In genomic region chr5:118557103-118557805, GRCh38 we compare ENCODE assay signal across 26 cellular contexts.
DNase-seq lines count a peak whose midpoint lies in the region; ATAC-seq and TF ChIP-seq lines count a peak whose summit lies in the region.
"Had no signal": no experiment of that assay in that cellular context is flagged by ENCODE, and none has a peak within 500 bp of the region (broad histone marks: within the 10 kb centered on the region; RNA-seq: fewer than 3 reads in every experiment).

No MANE protein-coding gene starts in this region.

- ATAC-seq in GM23338 (no peak), GM19023 (IDR thresholded peaks at IDR 0.05; ENCODE audit: unreplicated experiment) (no peak), GM19463 (IDR thresholded peaks at IDR 0.05; ENCODE audit: unreplicated experiment) (no peak)
- ATAC-seq: activated naive CD4-positive, alpha-beta T cell treated with anti-CD3 and anti-CD28 coated beads, Interleukin-2, amount 50 U/mL, for 72 hours; CD8-positive, alpha-beta T cell; foreskin keratinocyte; heart right ventricle; left cardiac atrium; naive thymus-derived CD4-positive, alpha-beta T cell had no signal

- peaks cover 19% of the 10 kb centered on the region for H3K4me1 Mint-ChIP-seq in GM23338
- peaks cover 4% of the 10 kb centered on the region for H3K4me1 Mint-ChIP-seq in progenitor cell of endocrine pancreas (ENCODE audit: low read depth)
- H3K4me1 Mint-ChIP-seq: naive thymus-derived CD4-positive, alpha-beta T cell had no signal

- 0 out of 2 replicates have a peak, but pooled peaks cover 5% of the 10 kb centered on the region for H3K4me1 ChIP-seq in GM23338 (ENCODE audit: insufficient read depth)
- H3K4me1 ChIP-seq: foreskin keratinocyte, parathyroid adenoma had no signal

- H4K20me1 ChIP-seq in GM23338 (replicated peaks; ENCODE audit: insufficient read depth): no peaks in the 10 kb centered on the region

- TF ChIP-seq CTCF in GM23338 (conservative IDR thresholded peaks at IDR 0.05; ENCODE audit: low read depth in 2 of 2) (no peak), fibroblast of villous mesenchyme (IDR thresholded peaks at IDR 0.05; ENCODE audit: insufficient read depth, low read depth, low read length) (no peak), progenitor cell of endocrine pancreas (IDR thresholded peaks at IDR 0.05; ENCODE audit: unreplicated experiment) (no peak)

- 0 out of 2 replicates have a peak overlapping the region, but pooled peaks have one; percentile 62 for H3K27ac Mint-ChIP-seq in GM23338
- H3K27ac Mint-ChIP-seq in progenitor cell of endocrine pancreas: peak overlapping the region; percentile 73
- H3K27ac Mint-ChIP-seq: activated naive CD4-positive, alpha-beta T cell treated with anti-CD3 and anti-CD28 coated beads, Interleukin-2, amount 50 U/mL, for 72 hours; activated T-helper 2 cell treated with anti-CD3 and anti-CD28 coated beads, Interferon-gamma antibody, Interleukin-2, Interleukin-4, amounts not matched to agents 10 μg/mL and 5 μg/mL and 100 μg/mL, durations not matched to agents 14 hours and 24 hours and 36 hours; CD8-positive, alpha-beta T cell; naive thymus-derived CD4-positive, alpha-beta T cell had no signal

- no peak overlapping the region for H3K27ac ChIP-seq in GM23338 (ENCODE audit: low read depth)
- H3K27ac ChIP-seq: 22Rv1, foreskin keratinocyte, HL-60, parathyroid adenoma had no signal

- no peaks in the 10 kb centered on the region for H3K9me2 ChIP-seq in GM23338 (ENCODE audit: insufficient read depth)

- H3K36me3 Mint-ChIP-seq in GM23338 (ENCODE audit: low read depth) (no peaks in the 10 kb centered on the region), progenitor cell of endocrine pancreas (ENCODE audit: insufficient read depth) (no peaks in the 10 kb centered on the region)
- H3K36me3 Mint-ChIP-seq: activated naive CD4-positive, alpha-beta T cell treated with anti-CD3 and anti-CD28 coated beads, Interleukin-2, amount 50 U/mL, for 72 hours; CD8-positive, alpha-beta T cell; naive thymus-derived CD4-positive, alpha-beta T cell had no signal

- no peaks in the 10 kb centered on the region; the same call in 2 of the 3 replicates for H3K9me3 Mint-ChIP-seq in GM23338
- no peaks in the 10 kb centered on the region for H3K9me3 Mint-ChIP-seq in progenitor cell of endocrine pancreas (ENCODE audit: low read depth)
- H3K9me3 Mint-ChIP-seq: activated naive CD4-positive, alpha-beta T cell treated with anti-CD3 and anti-CD28 coated beads, Interleukin-2, amount 50 U/mL, for 72 hours; activated T-helper 2 cell treated with anti-CD3 and anti-CD28 coated beads, Interferon-gamma antibody, Interleukin-2, Interleukin-4, amounts not matched to agents 10 μg/mL and 5 μg/mL and 100 μg/mL, durations not matched to agents 14 hours and 24 hours and 36 hours; CD8-positive, alpha-beta T cell had no signal

- no peak overlapping the region for H3K4me3 ChIP-seq in GM23338
- H3K4me3 ChIP-seq in fibroblast of villous mesenchyme (ENCODE audit: low read depth, low read length): no peak overlapping the region
- H3K4me3 ChIP-seq: dorsolateral prefrontal cortex, heart right ventricle had no signal

- no peak overlapping the region for H2AFZ ChIP-seq in GM23338
- H2AFZ ChIP-seq: parathyroid adenoma had no signal

- H3K79me2 ChIP-seq in GM23338 (replicated peaks; ENCODE audit: insufficient read depth): no peaks in the 10 kb centered on the region
- H3K79me2 ChIP-seq: parathyroid adenoma had no signal

- no peak overlapping the region for H3K4me3 Mint-ChIP-seq in GM23338
- no peak overlapping the region for H3K4me3 Mint-ChIP-seq in progenitor cell of endocrine pancreas (ENCODE audit: low read depth)
- H3K4me3 Mint-ChIP-seq: CD8-positive, alpha-beta T cell; naive thymus-derived CD4-positive, alpha-beta T cell had no signal

- no peaks in the 10 kb centered on the region for H3K27me3 Mint-ChIP-seq in GM23338 (ENCODE audit: insufficient read depth, low read depth, poor library complexity)
- no peaks in the 10 kb centered on the region for H3K27me3 Mint-ChIP-seq in progenitor cell of endocrine pancreas
- H3K27me3 Mint-ChIP-seq: naive thymus-derived CD4-positive, alpha-beta T cell had no signal

- DNase-seq in DMS153 (lab: John Stamatoyannopoulos, UW) (peak; percentile 3), DMS153 treated with DMSO at 0.1 percent for 48 hours (lab: John Stamatoyannopoulos, UW; ENCODE audit: unreplicated experiment) (no peak), GM23338 (ENCODE audit: low spot score) (no peak), fibroblast of villous mesenchyme (ENCODE audit: low read depth) (peak; percentile 6), progenitor cell of endocrine pancreas (ENCODE audit: low spot score, unreplicated experiment) (no peak), NOMO-1 (lab: John Stamatoyannopoulos, UW; ENCODE audit: unreplicated experiment in 2 of 2) (no peak)
- DNase-seq: activated CD4-positive, alpha-beta T cell treated with anti-CD3 and anti-CD28 coated beads, Interleukin-2, amount 50 U/mL, for 4 hours; activated CD8-positive, alpha-beta memory T cell treated with anti-CD3 and anti-CD28 coated beads, Interleukin-2, amount 50 U/mL, for 4 hours; CD8-positive, alpha-beta T cell; cerebellar nuclear complex; DND-41; heart right ventricle; left cardiac atrium; naive thymus-derived CD4-positive, alpha-beta T cell; NCI-H1694; NCI-H226; NCI-H774 had no signal

- no peaks in the 10 kb centered on the region for H3K27me3 ChIP-seq in GM23338 (ENCODE audit: insufficient read depth)
- H3K27me3 ChIP-seq: dorsolateral prefrontal cortex, foreskin keratinocyte, heart right ventricle had no signal

- no peaks in the 10 kb centered on the region for H3K36me3 ChIP-seq in GM23338 (ENCODE audit: insufficient read depth)
- H3K36me3 ChIP-seq: heart right ventricle had no signal

- no peaks in the 10 kb centered on the region for H3F3A ChIP-seq in GM23338 (replicated peaks; ENCODE audit: low read depth)

- no peak overlapping the region for H3K4me2 ChIP-seq in GM23338

TF ChIP-seq in GM23338, 12 proteins besides CTCF, POLR2A, EP300 and RAD21:
- TF ChIP-seq, protein P1, sequence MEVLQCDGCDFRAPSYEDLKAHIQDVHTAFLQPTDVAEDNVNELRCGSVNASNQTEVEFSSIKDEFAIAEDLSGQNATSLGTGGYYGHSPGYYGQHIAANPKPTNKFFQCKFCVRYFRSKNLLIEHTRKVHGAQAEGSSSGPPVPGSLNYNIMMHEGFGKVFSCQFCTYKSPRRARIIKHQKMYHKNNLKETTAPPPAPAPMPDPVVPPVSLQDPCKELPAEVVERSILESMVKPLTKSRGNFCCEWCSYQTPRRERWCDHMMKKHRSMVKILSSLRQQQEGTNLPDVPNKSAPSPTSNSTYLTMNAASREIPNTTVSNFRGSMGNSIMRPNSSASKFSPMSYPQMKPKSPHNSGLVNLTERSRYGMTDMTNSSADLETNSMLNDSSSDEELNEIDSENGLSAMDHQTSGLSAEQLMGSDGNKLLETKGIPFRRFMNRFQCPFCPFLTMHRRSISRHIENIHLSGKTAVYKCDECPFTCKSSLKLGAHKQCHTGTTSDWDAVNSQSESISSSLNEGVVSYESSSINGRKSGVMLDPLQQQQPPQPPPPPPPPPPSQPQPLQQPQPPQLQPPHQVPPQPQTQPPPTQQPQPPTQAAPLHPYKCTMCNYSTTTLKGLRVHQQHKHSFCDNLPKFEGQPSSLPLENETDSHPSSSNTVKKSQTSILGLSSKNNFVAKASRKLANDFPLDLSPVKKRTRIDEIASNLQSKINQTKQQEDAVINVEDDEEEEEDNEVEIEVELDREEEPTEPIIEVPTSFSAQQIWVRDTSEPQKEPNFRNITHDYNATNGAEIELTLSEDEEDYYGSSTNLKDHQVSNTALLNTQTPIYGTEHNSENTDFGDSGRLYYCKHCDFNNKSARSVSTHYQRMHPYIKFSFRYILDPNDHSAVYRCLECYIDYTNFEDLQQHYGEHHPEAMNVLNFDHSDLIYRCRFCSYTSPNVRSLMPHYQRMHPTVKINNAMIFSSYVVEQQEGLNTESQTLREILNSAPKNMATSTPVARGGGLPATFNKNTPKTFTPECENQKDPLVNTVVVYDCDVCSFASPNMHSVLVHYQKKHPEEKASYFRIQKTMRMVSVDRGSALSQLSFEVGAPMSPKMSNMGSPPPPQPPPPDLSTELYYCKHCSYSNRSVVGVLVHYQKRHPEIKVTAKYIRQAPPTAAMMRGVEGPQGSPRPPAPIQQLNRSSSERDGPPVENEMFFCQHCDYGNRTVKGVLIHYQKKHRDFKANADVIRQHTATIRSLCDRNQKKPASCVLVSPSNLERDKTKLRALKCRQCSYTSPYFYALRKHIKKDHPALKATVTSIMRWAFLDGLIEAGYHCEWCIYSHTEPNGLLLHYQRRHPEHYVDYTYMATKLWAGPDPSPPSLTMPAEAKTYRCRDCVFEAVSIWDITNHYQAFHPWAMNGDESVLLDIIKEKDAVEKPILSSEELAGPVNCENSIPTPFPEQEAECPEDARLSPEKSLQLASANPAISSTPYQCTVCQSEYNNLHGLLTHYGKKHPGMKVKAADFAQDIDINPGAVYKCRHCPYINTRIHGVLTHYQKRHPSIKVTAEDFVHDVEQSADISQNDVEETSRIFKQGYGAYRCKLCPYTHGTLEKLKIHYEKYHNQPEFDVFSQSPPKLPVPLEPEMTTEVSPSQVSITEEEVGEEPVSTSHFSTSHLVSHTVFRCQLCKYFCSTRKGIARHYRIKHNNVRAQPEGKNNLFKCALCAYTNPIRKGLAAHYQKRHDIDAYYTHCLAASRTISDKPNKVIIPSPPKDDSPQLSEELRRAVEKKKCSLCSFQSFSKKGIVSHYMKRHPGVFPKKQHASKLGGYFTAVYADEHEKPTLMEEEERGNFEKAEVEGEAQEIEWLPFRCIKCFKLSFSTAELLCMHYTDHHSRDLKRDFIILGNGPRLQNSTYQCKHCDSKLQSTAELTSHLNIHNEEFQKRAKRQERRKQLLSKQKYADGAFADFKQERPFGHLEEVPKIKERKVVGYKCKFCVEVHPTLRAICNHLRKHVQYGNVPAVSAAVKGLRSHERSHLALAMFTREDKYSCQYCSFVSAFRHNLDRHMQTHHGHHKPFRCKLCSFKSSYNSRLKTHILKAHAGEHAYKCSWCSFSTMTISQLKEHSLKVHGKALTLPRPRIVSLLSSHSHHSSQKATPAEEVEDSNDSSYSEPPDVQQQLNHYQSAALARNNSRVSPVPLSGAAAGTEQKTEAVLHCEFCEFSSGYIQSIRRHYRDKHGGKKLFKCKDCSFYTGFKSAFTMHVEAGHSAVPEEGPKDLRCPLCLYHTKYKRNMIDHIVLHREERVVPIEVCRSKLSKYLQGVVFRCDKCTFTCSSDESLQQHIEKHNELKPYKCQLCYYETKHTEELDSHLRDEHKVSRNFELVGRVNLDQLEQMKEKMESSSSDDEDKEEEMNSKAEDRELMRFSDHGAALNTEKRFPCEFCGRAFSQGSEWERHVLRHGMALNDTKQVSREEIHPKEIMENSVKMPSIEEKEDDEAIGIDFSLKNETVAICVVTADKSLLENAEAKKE (CRISPR knock-in tag; IDR thresholded peaks at IDR 0.05): no peak

Comparison
In these comparisons a context has a peak if more than half of its experiments do, and no peak if none do; other contexts are left out.
1. DNase-seq: peak in DMS153 (single experiment) and fibroblast of villous mesenchyme (single experiment); none in DMS153 treated with DMSO at 0.1 percent for 48 hours (single experiment), GM23338 (single experiment), progenitor cell of endocrine pancreas (single experiment) and NOMO-1 (0 of 2).